In genomic region chr16:29312835-29313558, GRCh38 we compare ENCODE assay signal across 21 cellular contexts.
DNase-seq lines count a peak whose midpoint lies in the region; ATAC-seq and TF ChIP-seq lines count a peak whose summit lies in the region.
"Had no signal": no experiment of that assay in that cellular context is flagged by ENCODE, and none has a peak within 500 bp of the region (broad histone marks: within the 10 kb centered on the region; RNA-seq: fewer than 3 reads in every experiment).

No MANE protein-coding gene starts in this region.

- no peaks in the 10 kb centered on the region for H3K4me1 ChIP-seq in A673 (ENCODE audit: insufficient read depth, low read length, poor library complexity, severe bottlenecking)
- no peaks in the 10 kb centered on the region for H3K4me1 ChIP-seq in HEK293 (ENCODE audit: control insufficient read depth, insufficient read depth, low read length)
- no peaks in the 10 kb centered on the region for H3K4me1 ChIP-seq in CD8-positive, alpha-beta memory T cell (ENCODE audit: insufficient read depth, low read length)
- H3K4me1 ChIP-seq: prostate gland had no signal

- H3K27me3 Mint-ChIP-seq in neural crest cell (ENCODE audit: low read depth) = peaks cover 3% of the 10 kb centered on the region
- H3K27me3 Mint-ChIP-seq in CD8-positive, alpha-beta memory T cell = no peaks in the 10 kb centered on the region
- H3K27me3 Mint-ChIP-seq: central memory CD8-positive, alpha-beta T cell; naive thymus-derived CD8-positive, alpha-beta T cell had no signal

- POLR2A ChIA-PET in A673 (lab: Charles Lee; ENCODE audit: low non-redundant PET) = no interaction called here
- POLR2A ChIA-PET in HEK293 (lab: Yijun Ruan, JAX) = no interaction called here
- POLR2A ChIA-PET in CD8-positive, alpha-beta memory T cell (lab: Charles Lee) = no interaction called here

- no peak overlapping the region for H3K4me3 Mint-ChIP-seq in neural crest cell
- H3K4me3 Mint-ChIP-seq in CD8-positive, alpha-beta memory T cell = no peak overlapping the region
- H3K4me3 Mint-ChIP-seq: CD14-positive monocyte; central memory CD8-positive, alpha-beta T cell; naive thymus-derived CD8-positive, alpha-beta T cell had no signal

- TF ChIP-seq CTCF in A673 (conservative IDR thresholded peaks at IDR 0.05; ENCODE audit: low read depth, low read length) = no peak
- no peak for TF ChIP-seq CTCF in HEK293 (tag by site-specific recombination; IDR thresholded peaks at IDR 0.05)
- TF ChIP-seq CTCF in neural crest cell (conservative IDR thresholded peaks at IDR 0.05) = no peak

- H3K4me3 ChIP-seq in A673 (ENCODE audit: low read depth, low read length, poor library complexity, severe bottlenecking) (no peak overlapping the region), HEK293 (ENCODE audit: low read depth, low read length) (no peak overlapping the region), SK-N-MC (peak overlapping the region; percentile 40)
- H3K4me3 ChIP-seq in CD8-positive, alpha-beta memory T cell (ENCODE audit: low read length) = no peak overlapping the region
- H3K4me3 ChIP-seq: prostate gland had no signal

- H3K27ac ChIP-seq in A673 (ENCODE audit: low read depth, low read length, poor library complexity, severe bottlenecking) (no peak overlapping the region), HEK293 (ENCODE audit: extremely low read depth, low read depth, low read length) (no peak overlapping the region), SK-N-MC (no peak overlapping the region)
- H3K27ac ChIP-seq in CD8-positive, alpha-beta memory T cell (ENCODE audit: low read depth, low read length) = no peak overlapping the region
- H3K27ac ChIP-seq: prostate gland had no signal

- CTCF ChIA-PET in A673 (lab: Charles Lee) = no interaction called here
- CTCF ChIA-PET in HEK293 (lab: Yijun Ruan, JAX) = no interaction called here
- CTCF ChIA-PET in CD8-positive, alpha-beta memory T cell (lab: Charles Lee) = no interaction called here

- no peak overlapping the region for H3K9ac ChIP-seq in SK-N-MC (ENCODE audit: insufficient read length)

- H3K9me3 Mint-ChIP-seq in neural crest cell = no peaks in the 10 kb centered on the region
- H3K9me3 Mint-ChIP-seq in CD8-positive, alpha-beta memory T cell = no peaks in the 10 kb centered on the region
- H3K9me3 Mint-ChIP-seq: CD14-positive monocyte; central memory CD8-positive, alpha-beta T cell; naive thymus-derived CD8-positive, alpha-beta T cell had no signal

- H3K36me3 ChIP-seq in A673 (ENCODE audit: insufficient read depth, low read length, poor library complexity, severe bottlenecking) (no peaks in the 10 kb centered on the region), HEK293 (ENCODE audit: control insufficient read depth in 2 of 2, insufficient read depth in 1 of 2, low read length in 2 of 2) (no peaks in the 10 kb centered on the region), SK-N-MC (ENCODE audit: insufficient read depth, low read length) (no peaks in the 10 kb centered on the region)
- H3K36me3 ChIP-seq in CD8-positive, alpha-beta memory T cell (ENCODE audit: insufficient read depth, low read length) = no peaks in the 10 kb centered on the region
- H3K36me3 ChIP-seq: prostate gland had no signal

- no peaks in the 10 kb centered on the region for H3K36me3 Mint-ChIP-seq in neural crest cell (ENCODE audit: low read depth)
- peaks cover 0 to 7% (median 0%) of the 10 kb centered on the region in 3 donors for H3K36me3 Mint-ChIP-seq in CD8-positive, alpha-beta memory T cell
- H3K36me3 Mint-ChIP-seq: naive thymus-derived CD8-positive, alpha-beta T cell had no signal

- intact Hi-C loops in A673 (cut with micrococcal nuclease; ENCODE audit: unreplicated experiment) = no loop called here

- no peaks in the 10 kb centered on the region for H3K27me3 ChIP-seq in A673 (replicated peaks; ENCODE audit: insufficient read depth, low read depth, low read length, poor library complexity)
- H3K27me3 ChIP-seq in CD8-positive, alpha-beta memory T cell (ENCODE audit: insufficient read depth, low read length, poor library complexity, severe bottlenecking) = no peaks in the 10 kb centered on the region

- H3K27ac Mint-ChIP-seq in neural crest cell (ENCODE audit: unreplicated experiment) = peak overlapping the region; percentile 70
- H3K27ac Mint-ChIP-seq in CD8-positive, alpha-beta memory T cell = no peak overlapping the region
- H3K27ac Mint-ChIP-seq: naive thymus-derived CD8-positive, alpha-beta T cell had no signal

- DNase-seq in A673 (ENCODE audit: low spot score) = peak; percentile 43
- DNase-seq in SK-N-MC (ENCODE audit: low read depth, low spot score) = no peak
- no peak for DNase-seq in neural crest cell (ENCODE audit: low read depth, low spot score)
- no peak for DNase-seq in stimulated activated naive CD8-positive, alpha-beta T cell treated with anti-CD3 and anti-CD28 coated beads, Interleukin-15, Interleukin-2, amounts not matched to agents 100 U/mL and 50 U/mL, for 24 hours
- no peak for DNase-seq in CD8-positive, alpha-beta memory T cell
- DNase-seq: activated CD4-positive, alpha-beta T cell treated with anti-CD3 and anti-CD28 coated beads, Interleukin-2, amount 50 U/mL, for 48 hours; activated naive CD4-positive, alpha-beta T cell treated with Interleukin-2 at 50 U/mL for 16 hours; activated T-cell treated with anti-CD3 and anti-CD28 coated beads, Interleukin-2, amount 50 U/mL, for 1 hour; DMS53; erythroblast; mesendoderm; naive thymus-derived CD8-positive, alpha-beta T cell; NCI-H1694 treated with DMSO at 0.1 percent for 48 hours; Right ventricle myocardium superior; stimulated activated CD4-positive, alpha-beta T cell treated with anti-CD3 and anti-CD28 coated beads, Interleukin-4, amount 100 ng/mL, for 24 hours had no signal

- ATAC-seq in stimulated activated naive CD8-positive, alpha-beta T cell treated with anti-CD3 and anti-CD28 coated beads, Interleukin-15, Interleukin-2, amounts not matched to agents 100 U/mL and 50 U/mL, for 24 hours = no peak
- no peak for ATAC-seq in GM21360 (IDR thresholded peaks at IDR 0.05; ENCODE audit: unreplicated experiment)
- no peak for ATAC-seq in GM21528 (IDR thresholded peaks at IDR 0.05; ENCODE audit: low FRiP score, unreplicated experiment)
- ATAC-seq: naive thymus-derived CD8-positive, alpha-beta T cell had no signal

- H3K9me3 ChIP-seq in A673 (ENCODE audit: low read depth, low read length, poor library complexity, severe bottlenecking) (no peaks in the 10 kb centered on the region), HEK293 (ENCODE audit: control insufficient read depth, insufficient read depth, low read depth, low read length) (no peaks in the 10 kb centered on the region), SK-N-MC (ENCODE audit: low read depth, low read length) (no peaks in the 10 kb centered on the region)
- no peaks in the 10 kb centered on the region for H3K9me3 ChIP-seq in CD8-positive, alpha-beta memory T cell (ENCODE audit: low read length)
- H3K9me3 ChIP-seq: prostate gland had no signal

- peaks cover 51% of the 10 kb centered on the region for H3K4me1 Mint-ChIP-seq in neural crest cell
- H3K4me1 Mint-ChIP-seq in CD8-positive, alpha-beta memory T cell = no peaks in the 10 kb centered on the region

- no TSS peak for BruUV-seq in A673 (replicated peaks; lab: Mats Ljungman, UMichigan)

TF ChIP-seq in HEK293, 187 proteins besides CTCF, POLR2A, EP300 and RAD21:
- peak; percentile 42 for TF ChIP-seq ZFHX2 (tag by site-specific recombination; conservative IDR thresholded peaks at IDR 0.05)
- TF ChIP-seq MYNN (tag by site-specific recombination; IDR thresholded peaks at IDR 0.05; ENCODE audit: borderline replicate concordance) = no peak
- peak; percentile 51 for TF ChIP-seq EGR2 (tag by site-specific recombination; IDR thresholded peaks at IDR 0.05; ENCODE audit: low read depth)
